ENCODE assay signal across 8 cellular contexts in genomic region chr17:65198653-65199382, GRCh38.
DNase-seq lines count a peak whose midpoint lies in the region; ATAC-seq and TF ChIP-seq lines count a peak whose summit lies in the region.

No MANE protein-coding gene starts in this region.

- no peak overlapping the region for H3K9ac ChIP-seq in GM23248

- H3K4me2 ChIP-seq in GM23248 (ENCODE audit: unreplicated experiment) = no peak overlapping the region

- H3K36me3 Mint-ChIP-seq in CD4-positive, alpha-beta T cell (ENCODE audit: low read depth) = no peaks in the 10 kb centered on the region
- no peaks in the 10 kb centered on the region for H3K36me3 Mint-ChIP-seq in activated CD8-positive, alpha-beta T cell treated with anti-CD3 and anti-CD28 coated beads, Interleukin-2, amount 10 ng/mL, durations not matched to agents 7 days and 5 days (ENCODE audit: low read depth)

- no peak overlapping the region for H2AFZ ChIP-seq in GM23248

- POLR2A ChIA-PET in CD4-positive, alpha-beta T cell (lab: Charles Lee) = no interaction called here
- POLR2A ChIA-PET in activated CD8-positive, alpha-beta T cell treated with anti-CD3 and anti-CD28 coated beads, Interleukin-2, amount 10 ng/mL, durations not matched to agents 7 days and 5 days (lab: Charles Lee) = interaction anchor here (0.7 to 0.9 kb wide), 2 partner anchors 13 to 159 kb away, joined by 3 read pairs; no protein-coding TSS in a partner anchor

- no peaks in the 10 kb centered on the region for H4K20me1 ChIP-seq in GM23248 (ENCODE audit: insufficient read depth)

- peak; percentile 70 for ATAC-seq in CD4-positive, alpha-beta T cell (ENCODE audit: poor library complexity)
- ATAC-seq in activated CD8-positive, alpha-beta T cell treated with anti-CD3 and anti-CD28 coated beads, Interleukin-2, amount 10 ng/mL, durations not matched to agents 7 days and 5 days = peak; percentile 70
- no peak for ATAC-seq in activated CD4-positive, CD25-positive, alpha-beta regulatory T cell treated with anti-CD3 and anti-CD28 coated beads, Interleukin-2, amount 50 U/mL, for 24 hours

- 16% methylated on average over 7 of the region's 7 CpGs for WGBS in GM23248 (ENCODE audit: low coverage in 1 of 2, low lambda C conversion rate in 2 of 2, missing lambda C conversion rate in 2 of 2), 2 experiments

- H3K4me1 Mint-ChIP-seq in CD4-positive, alpha-beta T cell (ENCODE audit: low read depth) = no peaks in the 10 kb centered on the region
- H3K4me1 Mint-ChIP-seq in activated CD8-positive, alpha-beta T cell treated with anti-CD3 and anti-CD28 coated beads, Interleukin-2, amount 10 ng/mL, durations not matched to agents 7 days and 5 days (ENCODE audit: low read depth) = peaks cover 6% of the 10 kb centered on the region

- TF ChIP-seq CTCF in CD4-positive, alpha-beta T cell (IDR thresholded peaks at IDR 0.05) = peak; percentile 88
- TF ChIP-seq CTCF in cardiac muscle cell (IDR thresholded peaks at IDR 0.05; ENCODE audit: low read depth, low read length) = peak; percentile 66
- TF ChIP-seq CTCF in retinal pigment epithelial cell (conservative IDR thresholded peaks at IDR 0.05; ENCODE audit: low read depth, low read length) = peak; percentile 71

- H3K27me3 Mint-ChIP-seq in CD4-positive, alpha-beta T cell = no peaks in the 10 kb centered on the region
- peaks cover 4% of the 10 kb centered on the region for H3K27me3 Mint-ChIP-seq in activated CD8-positive, alpha-beta T cell treated with anti-CD3 and anti-CD28 coated beads, Interleukin-2, amount 10 ng/mL, durations not matched to agents 7 days and 5 days (ENCODE audit: low read depth)

- 0 out of 2 replicates have a peak, but pooled peaks cover under 1% of the 10 kb centered on the region for H3F3A ChIP-seq in GM23248 (ENCODE audit: insufficient read depth)

- H3K4me3 ChIP-seq in GM23248 (no peak overlapping the region), cardiac muscle cell (no peak overlapping the region), retinal pigment epithelial cell (ENCODE audit: low read length) (no peak overlapping the region)

- H3K9me3 ChIP-seq in CD4-positive, alpha-beta T cell (ENCODE audit: control insufficient read depth, low read length) = no peaks in the 10 kb centered on the region
- H3K9me3 ChIP-seq in GM23248 (ENCODE audit: low read depth) = no peaks in the 10 kb centered on the region
- H3K9me3 ChIP-seq in cardiac muscle cell (ENCODE audit: low read depth) = no peaks in the 10 kb centered on the region

- no peaks in the 10 kb centered on the region for H3K9me2 ChIP-seq in GM23248 (ENCODE audit: insufficient read depth)

- intact Hi-C loops in CD4-positive, alpha-beta T cell (cut with DNase I, micrococcal nuclease) = loop anchor here (2.0 to 5.0 kb wide), 4 partner anchors 62 to 422 kb away; partner anchors contain the start of gene RGS9 (in 2 of the 2)
- intact Hi-C loops in posterior cingulate gyrus (cut with DNase I) = loop anchor here (5.0 kb wide), 1 partner anchor 237 kb away; no protein-coding TSS in a partner anchor

- in situ Hi-C loops in GM23248 (cut with MboI) = no loop called here

- no peak overlapping the region for H3K27ac Mint-ChIP-seq in CD4-positive, alpha-beta T cell
- no peak overlapping the region for H3K27ac Mint-ChIP-seq in activated CD8-positive, alpha-beta T cell treated with anti-CD3 and anti-CD28 coated beads, Interleukin-2, amount 10 ng/mL, durations not matched to agents 7 days and 5 days

- CTCF ChIA-PET in CD4-positive, alpha-beta T cell (lab: Charles Lee) = interaction anchor here (1.0 kb wide), 1 partner anchor 35 kb away, joined by 3 read pairs; no protein-coding TSS in a partner anchor
- CTCF ChIA-PET in activated CD8-positive, alpha-beta T cell treated with anti-CD3 and anti-CD28 coated beads, Interleukin-2, amount 10 ng/mL, durations not matched to agents 7 days and 5 days (lab: Charles Lee) = interaction anchor here (0.9 to 3.3 kb wide), 17 partner anchors 10 to 279 kb away, joined by 3 to 34 read pairs (median 4); partner anchors contain the start of genes LRRC37A3 and RGS9

- no peak overlapping the region for H3K27ac ChIP-seq in CD4-positive, alpha-beta T cell (ENCODE audit: low read depth, low read length)
- H3K27ac ChIP-seq in GM23248 (no peak overlapping the region), cardiac muscle cell (no peak overlapping the region)

- H3K9me3 Mint-ChIP-seq in CD4-positive, alpha-beta T cell = no peaks in the 10 kb centered on the region
- no peaks in the 10 kb centered on the region for H3K9me3 Mint-ChIP-seq in activated CD8-positive, alpha-beta T cell treated with anti-CD3 and anti-CD28 coated beads, Interleukin-2, amount 10 ng/mL, durations not matched to agents 7 days and 5 days (ENCODE audit: insufficient read depth)

- no peaks in the 10 kb centered on the region for H3K27me3 ChIP-seq in CD4-positive, alpha-beta T cell (ENCODE audit: control insufficient read depth, insufficient read depth, low read length)
- H3K27me3 ChIP-seq in GM23248 (replicated peaks; ENCODE audit: insufficient read depth) (no peaks in the 10 kb centered on the region), cardiac muscle cell (no peaks in the 10 kb centered on the region)

- no peak overlapping the region for H3K4me3 Mint-ChIP-seq in CD4-positive, alpha-beta T cell
- no peak overlapping the region for H3K4me3 Mint-ChIP-seq in activated CD8-positive, alpha-beta T cell treated with anti-CD3 and anti-CD28 coated beads, Interleukin-2, amount 10 ng/mL, durations not matched to agents 7 days and 5 days

- DNase-seq in CD4-positive, alpha-beta T cell = no peak
- peak; percentile 70 for DNase-seq in GM23248
- DNase-seq in NCI-H2227 (lab: John Stamatoyannopoulos, UW; ENCODE audit: unreplicated experiment) = peak; percentile 64
- DNase-seq in activated CD8-positive, alpha-beta T cell treated with anti-CD3 and anti-CD28 coated beads, Interleukin-2, amount 10 ng/mL, durations not matched to agents 7 days and 5 days = no peak
- DNase-seq in cardiac muscle cell (ENCODE audit: low read depth in 1 of 2, low spot score in 1 of 2) = peak; percentile 68 to 75
- no peak for DNase-seq in retinal pigment epithelial cell (ENCODE audit: low read depth)
- DNase-seq in posterior cingulate gyrus = no peak

- H3K4me1 ChIP-seq in GM23248 (ENCODE audit: insufficient read depth) (no peaks in the 10 kb centered on the region), cardiac muscle cell (ENCODE audit: low read depth) (no peaks in the 10 kb centered on the region)

- no peaks in the 10 kb centered on the region for H3K36me3 ChIP-seq in GM23248 (ENCODE audit: low read depth)
- H3K36me3 ChIP-seq in cardiac muscle cell = no peaks in the 10 kb centered on the region

- H3K79me2 ChIP-seq in GM23248 (ENCODE audit: insufficient read depth) = no peaks in the 10 kb centered on the region

Comparison
In these comparisons a context has a peak if more than half of its experiments do, and no peak if none do; other contexts are left out.
1. ATAC-seq: peak in CD4-positive, alpha-beta T cell (single experiment) and activated CD8-positive, alpha-beta T cell treated with anti-CD3 and anti-CD28 coated beads, Interleukin-2, amount 10 ng/mL, durations not matched to agents 7 days and 5 days (single experiment); none in activated CD4-positive, CD25-positive, alpha-beta regulatory T cell treated with anti-CD3 and anti-CD28 coated beads, Interleukin-2, amount 50 U/mL, for 24 hours (0 of 2).
2. DNase-seq: peak in GM23248 (single experiment), NCI-H2227 (single experiment) and cardiac muscle cell (2 of 2); none in CD4-positive, alpha-beta T cell (0 of 10), activated CD8-positive, alpha-beta T cell treated with anti-CD3 and anti-CD28 coated beads, Interleukin-2, amount 10 ng/mL, durations not matched to agents 7 days and 5 days (single experiment), retinal pigment epithelial cell (single experiment) and posterior cingulate gyrus (0 of 10).
3. Peak in every context shown above with its lines, with median percentiles within 50 percentile points of each other: CTCF ChIP-seq.